In the genomic region with DNA sequence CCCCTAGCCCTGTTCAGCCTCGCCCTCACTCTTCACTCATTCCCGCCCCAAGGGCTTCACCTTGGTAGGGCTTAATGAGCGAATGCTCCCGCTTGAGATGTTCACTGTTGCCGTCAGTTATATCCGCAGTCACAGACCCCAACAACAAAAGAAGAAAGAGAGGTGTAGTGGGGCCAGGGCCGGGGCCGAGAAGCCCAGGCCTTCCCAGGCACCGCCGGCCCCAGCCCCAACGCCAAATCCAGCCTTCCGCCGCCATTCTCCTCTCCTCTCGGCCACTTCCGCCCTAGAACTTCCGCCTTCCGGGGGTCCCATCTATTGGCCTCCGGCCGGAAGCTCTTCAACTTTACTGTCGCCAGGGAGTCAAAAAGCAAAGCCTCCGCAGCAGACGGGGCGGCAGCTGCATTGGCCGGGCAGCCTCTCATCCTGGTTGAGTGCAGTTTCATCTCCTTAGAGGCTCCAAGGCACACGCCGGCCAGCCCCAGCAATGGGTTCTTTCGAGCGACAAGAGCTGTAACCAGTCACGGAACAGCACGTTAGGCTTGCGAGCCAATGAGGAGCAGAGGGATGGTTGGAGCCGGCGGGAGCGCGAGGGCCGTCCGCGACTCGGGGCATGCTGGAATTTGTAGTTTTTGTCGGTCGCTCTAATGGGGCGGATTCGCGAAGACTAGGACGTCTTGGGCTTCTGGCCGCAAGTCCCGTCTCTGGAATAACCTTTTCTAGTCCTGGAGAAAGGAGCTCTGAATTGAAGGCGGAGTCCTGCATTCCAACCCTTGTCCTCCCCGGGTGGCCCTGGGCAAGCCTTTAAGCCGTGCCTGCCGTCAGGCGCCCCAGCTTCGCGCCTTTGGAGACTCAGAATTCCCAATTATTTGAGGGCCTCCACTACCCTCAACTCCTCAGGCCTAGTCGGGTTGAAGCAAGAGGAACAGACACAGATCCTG, we compare ENCODE assay signal across 8 cellular contexts. TPM values are rescaled to one million over a fixed set of nuclear protein-coding genes. Genes with fewer than 3 reads are reported as not detected.
DNase-seq lines count a peak whose midpoint lies in the region; ATAC-seq and TF ChIP-seq lines count a peak whose summit lies in the region.

A gene with protein sequence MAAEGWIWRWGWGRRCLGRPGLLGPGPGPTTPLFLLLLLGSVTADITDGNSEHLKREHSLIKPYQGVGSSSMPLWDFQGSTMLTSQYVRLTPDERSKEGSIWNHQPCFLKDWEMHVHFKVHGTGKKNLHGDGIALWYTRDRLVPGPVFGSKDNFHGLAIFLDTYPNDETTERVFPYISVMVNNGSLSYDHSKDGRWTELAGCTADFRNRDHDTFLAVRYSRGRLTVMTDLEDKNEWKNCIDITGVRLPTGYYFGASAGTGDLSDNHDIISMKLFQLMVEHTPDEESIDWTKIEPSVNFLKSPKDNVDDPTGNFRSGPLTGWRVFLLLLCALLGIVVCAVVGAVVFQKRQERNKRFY (minus strand): TSS at position 277 of the 938 bp plus-strand sequence. CDS start 21 bp downstream, at position 256.

- H2AK5ac ChIP-seq in mesenchymal stem cell (ENCODE audit: low read length, severe bottlenecking) = peak within 1 kb of the TSS; percentile 23

- peaks cover 57% of the 10 kb centered on the region for H3K4me1 ChIP-seq in CD8-positive, alpha-beta memory T cell (ENCODE audit: insufficient read depth, low read length)
- H3K4me1 ChIP-seq in mesenchymal stem cell (ENCODE audit: control insufficient read depth, insufficient read depth, low read depth, low read length) = peaks cover 19% of the 10 kb centered on the region

- peak; percentile 85 to 94 (median 91) for DNase-seq in CD8-positive, alpha-beta memory T cell
- DNase-seq in GM20000 (ENCODE audit: low spot score) = peak; percentile 94
- peak; percentile 93 for DNase-seq in HT-29 (ENCODE audit: low spot score)
- peak; percentile 95 to 97 for DNase-seq in NOMO-1 (lab: John Stamatoyannopoulos, UW; ENCODE audit: unreplicated experiment in 2 of 2)
- peak; percentile 85 to 91 (median 86) for DNase-seq in effector memory CD8-positive, alpha-beta T cell
- peak; percentile 97 for DNase-seq in mesenchymal stem cell
- DNase-seq in stimulated activated CD8-positive, alpha-beta memory T cell treated with anti-CD3 and anti-CD28 coated beads, Interleukin-12 subunit alpha, Interleukin-12 subunit beta, amount 100 ng/mL, for 4 hours (ENCODE audit: low read depth) = peak; percentile 80

- no peak within 1 kb of the TSS for H3K23ac ChIP-seq in mesenchymal stem cell (ENCODE audit: low read length in 2 of 2)

- H3K4ac ChIP-seq in mesenchymal stem cell (ENCODE audit: low read depth in 1 of 2, low read length in 2 of 2) = peak within 1 kb of the TSS; percentile 1 to 86

- 9% methylated on average over 51 of the region's 55 CpGs for WGBS in mesenchymal stem cell

- no peak within 1 kb of the TSS for H3K14ac ChIP-seq in mesenchymal stem cell (ENCODE audit: low read length in 2 of 2)

- H2BK15ac ChIP-seq in mesenchymal stem cell (ENCODE audit: low read depth, poor library complexity, severe bottlenecking) = no peak within 1 kb of the TSS

- H3K36me3 Mint-ChIP-seq in CD8-positive, alpha-beta memory T cell = peaks cover 0 to 39% (median 0%) of the 10 kb centered on the region in 3 donors
- H3K36me3 Mint-ChIP-seq in effector memory CD8-positive, alpha-beta T cell (ENCODE audit: insufficient read depth) = peaks cover 55% of the 10 kb centered on the region

- H2BK120ac ChIP-seq in mesenchymal stem cell (ENCODE audit: low read depth, low read length) = peak within 1 kb of the TSS; percentile 71

- H4K91ac ChIP-seq in mesenchymal stem cell (ENCODE audit: low read length) = peak within 1 kb of the TSS; percentile 81

- POLR2A ChIA-PET in CD8-positive, alpha-beta memory T cell (lab: Charles Lee) = interaction anchor here (0.6 to 2.7 kb wide), 10 partner anchors 9 to 218 kb away, joined by 3 to 23 read pairs (median 4); partner anchors contain the start of genes GRK6, NSD1 and PRR7
- POLR2A ChIA-PET in activated CD8-positive, alpha-beta memory T cell treated with anti-CD3 and anti-CD28 coated beads for 36 hours (lab: Charles Lee) = interaction anchor here (0.8 to 1.3 kb wide), 4 partner anchors 37 to 164 kb away, joined by 3 read pairs; no protein-coding TSS in a partner anchor

- no peaks in the 10 kb centered on the region for H3K27me3 Mint-ChIP-seq in CD8-positive, alpha-beta memory T cell
- H3K27me3 Mint-ChIP-seq in effector memory CD8-positive, alpha-beta T cell = no peaks in the 10 kb centered on the region

- H3K4me2 ChIP-seq in mesenchymal stem cell (ENCODE audit: low read length, poor library complexity, severe bottlenecking) = peak within 1 kb of the TSS; percentile 67

- CTCF ChIA-PET in CD8-positive, alpha-beta memory T cell (lab: Charles Lee) = interaction anchor here (1.0 to 11.5 kb wide), 9 partner anchors 10 to 963 kb away, joined by 3 to 118 read pairs (median 7); partner anchors contain the start of genes HIGD2A, NOP16 and PDLIM7
- CTCF ChIA-PET in activated CD8-positive, alpha-beta memory T cell treated with anti-CD3 and anti-CD28 coated beads for 36 hours (lab: Charles Lee) = interaction anchor here (0.7 to 2.1 kb wide), 11 partner anchors 9 to 149 kb away, joined by 3 to 8 read pairs (median 3); no protein-coding TSS in a partner anchor

- H3K9me3 ChIP-seq in CD8-positive, alpha-beta memory T cell (ENCODE audit: low read length) = no peaks in the 10 kb centered on the region
- H3K9me3 ChIP-seq in mesenchymal stem cell (ENCODE audit: control insufficient read depth, low read length) = peaks cover 7% of the 10 kb centered on the region

- no peaks in the 10 kb centered on the region for H3K9me3 Mint-ChIP-seq in CD8-positive, alpha-beta memory T cell
- no peaks in the 10 kb centered on the region for H3K9me3 Mint-ChIP-seq in effector memory CD8-positive, alpha-beta T cell

- no peaks in the 10 kb centered on the region for H3K79me1 ChIP-seq in mesenchymal stem cell (replicated peaks; ENCODE audit: low read length, poor library complexity, severe bottlenecking)

- H3K36me3 ChIP-seq in CD8-positive, alpha-beta memory T cell (ENCODE audit: insufficient read depth, low read length) = peaks cover 13% of the 10 kb centered on the region
- H3K36me3 ChIP-seq in mesenchymal stem cell (ENCODE audit: control insufficient read depth in 1 of 2, insufficient read depth in 2 of 2, low read depth in 1 of 2, low read length in 2 of 2) = peaks cover 9 to 28% of the 10 kb centered on the region in 2 experiments

- peak within 1 kb of the TSS; percentile 93 for H3K4me3 ChIP-seq in CD8-positive, alpha-beta memory T cell (ENCODE audit: low read length)
- peak within 1 kb of the TSS; percentile 71 to 100 for H3K4me3 ChIP-seq in mesenchymal stem cell (ENCODE audit: insufficient read depth in 1 of 2, low read depth in 1 of 2, low read length in 2 of 2)

- H2BK12ac ChIP-seq in mesenchymal stem cell (ENCODE audit: low read length in 2 of 2) = peak within 1 kb of the TSS in 1 of 2 experiments; percentile 68

- H3K4me3 Mint-ChIP-seq in CD8-positive, alpha-beta memory T cell = peak within 1 kb of the TSS; percentile 97 to 100 (median 98)
- peak within 1 kb of the TSS; percentile 98 to 99 for H3K4me3 Mint-ChIP-seq in effector memory CD8-positive, alpha-beta T cell

- H4K8ac ChIP-seq in mesenchymal stem cell (ENCODE audit: low read length) = peak within 1 kb of the TSS; percentile 94

- H3K27ac Mint-ChIP-seq in CD8-positive, alpha-beta memory T cell = peak within 1 kb of the TSS; percentile 94 to 100 (median 100)
- H3K27ac Mint-ChIP-seq in effector memory CD8-positive, alpha-beta T cell = peak within 1 kb of the TSS; percentile 100

- H3K4me1 Mint-ChIP-seq in CD8-positive, alpha-beta memory T cell = peaks cover 61 to 76% (median 72%) of the 10 kb centered on the region in 3 donors
- peaks cover 55 to 56% of the 10 kb centered on the region in 2 donors for H3K4me1 Mint-ChIP-seq in effector memory CD8-positive, alpha-beta T cell (ENCODE audit: low read depth in 2 of 2)

- H3K18ac ChIP-seq in mesenchymal stem cell (ENCODE audit: low read depth in 1 of 2, low read length in 2 of 2) = peak within 1 kb of the TSS; percentile 94 to 98

- H3K9ac ChIP-seq in mesenchymal stem cell (ENCODE audit: low read length) = peak within 1 kb of the TSS; percentile 99

- peak within 1 kb of the TSS; percentile 96 for H3K27ac ChIP-seq in CD8-positive, alpha-beta memory T cell (ENCODE audit: low read depth, low read length)
- H3K27ac ChIP-seq in mesenchymal stem cell (ENCODE audit: low read length, poor library complexity, severe bottlenecking) = peak within 1 kb of the TSS; percentile 99

- H3K27me3 ChIP-seq in CD8-positive, alpha-beta memory T cell (ENCODE audit: insufficient read depth, low read length, poor library complexity, severe bottlenecking) = no peaks in the 10 kb centered on the region
- peaks cover 0 to 8% of the 10 kb centered on the region in 2 experiments for H3K27me3 ChIP-seq in mesenchymal stem cell (ENCODE audit: control insufficient read depth in 1 of 2, insufficient read depth in 1 of 2, low read length in 2 of 2)

- peak within 1 kb of the TSS; percentile 77 for H2BK5ac ChIP-seq in mesenchymal stem cell (ENCODE audit: low read depth, low read length, poor library complexity, severe bottlenecking)

- TF ChIP-seq CTCF in GM20000 (IDR thresholded peaks at IDR 0.05; ENCODE audit: extremely low read depth, missing control alignments) = no peak

- peak; percentile 96 for ATAC-seq in effector memory CD8-positive, alpha-beta T cell (replicated peaks)

- peak within 1 kb of the TSS; percentile 58 for H2AFZ ChIP-seq in mesenchymal stem cell (ENCODE audit: low read depth, low read length)

RNA-seq across cellular contexts. Expression of the gene that starts here (rescaled TPM):
- total RNA-seq in CD8-positive, alpha-beta memory T cell = 100 to 1,000 TPM; 112 to 126 TPM
- polyA plus RNA-seq in CD8-positive, alpha-beta memory T cell = 276 TPM
- 234 and 262 TPM in 2 replicates for total RNA-seq in HT-29 (2014; rRNA removed; shearing (Covaris generic))
- 100 to 1,000 TPM; 110 to 117 TPM for total RNA-seq in activated CD8-positive, alpha-beta memory T cell treated with anti-CD3 and anti-CD28 coated beads for 36 hours
- polyA plus RNA-seq in mesenchymal stem cell (2013, experiment 1 of 2) = 296 TPM
- 279 TPM for polyA plus RNA-seq in mesenchymal stem cell (2013, experiment 2 of 2)

Comparison
In these comparisons a context has a peak if more than half of its experiments do, and no peak if none do; other contexts are left out.
1. Peak in every context shown above with its lines: DNase-seq, ATAC-seq, H3K4me3 ChIP-seq and H3K27ac ChIP-seq.